ENCODE assay signal across 18 cellular contexts in genomic region chr10:26723016-26723415, GRCh38.
"Had no signal": no experiment of that assay in that cellular context is flagged by ENCODE, and none has a peak within 500 bp of the region (broad histone marks: within the 10 kb centered on the region; RNA-seq: fewer than 3 reads in every experiment).

No MANE protein-coding gene starts in this region.

- H3K27ac Mint-ChIP-seq: type B pancreatic cell had no signal

- H3K27ac ChIP-seq: epithelial cell of prostate, foreskin keratinocyte, hepatocyte, neutrophil, psoas muscle, spleen, thyroid gland had no signal

- H3K4me3 Mint-ChIP-seq: naive thymus-derived CD8-positive, alpha-beta T cell; type B pancreatic cell had no signal

- DNase-seq: effector memory CD4-positive, alpha-beta T cell; foreskin keratinocyte; left colon; mammary epithelial cell; mucosa of descending colon; naive thymus-derived CD8-positive, alpha-beta T cell; psoas muscle; spleen; stimulated activated CD4-positive, alpha-beta T cell treated with anti-CD3 and anti-CD28 coated beads, Interleukin-15, amount 100 ng/mL, for 24 hours; stimulated activated CD4-positive, alpha-beta T cell treated with anti-CD3 and anti-CD28 coated beads, Interleukin-1b, Interleukin-23, amount 100 ng/mL, for 48 hours; stimulated activated CD4-positive, alpha-beta T cell treated with anti-CD3 and anti-CD28 coated beads, Interleukin-4, amount 100 ng/mL, for 4 hours; stimulated activated naive CD4-positive, alpha-beta T cell treated with Interleukin-2 at 50 U/mL for 16 hours; thyroid gland had no signal

- H3K9me3 Mint-ChIP-seq: type B pancreatic cell had no signal

- ATAC-seq: foreskin keratinocyte; mucosa of descending colon; naive thymus-derived CD8-positive, alpha-beta T cell; psoas muscle; sciatic nerve had no signal

- H3K27me3 Mint-ChIP-seq: naive thymus-derived CD8-positive, alpha-beta T cell; type B pancreatic cell had no signal
